21 cellular contexts compared by ENCODE assay signal in the genomic region with DNA sequence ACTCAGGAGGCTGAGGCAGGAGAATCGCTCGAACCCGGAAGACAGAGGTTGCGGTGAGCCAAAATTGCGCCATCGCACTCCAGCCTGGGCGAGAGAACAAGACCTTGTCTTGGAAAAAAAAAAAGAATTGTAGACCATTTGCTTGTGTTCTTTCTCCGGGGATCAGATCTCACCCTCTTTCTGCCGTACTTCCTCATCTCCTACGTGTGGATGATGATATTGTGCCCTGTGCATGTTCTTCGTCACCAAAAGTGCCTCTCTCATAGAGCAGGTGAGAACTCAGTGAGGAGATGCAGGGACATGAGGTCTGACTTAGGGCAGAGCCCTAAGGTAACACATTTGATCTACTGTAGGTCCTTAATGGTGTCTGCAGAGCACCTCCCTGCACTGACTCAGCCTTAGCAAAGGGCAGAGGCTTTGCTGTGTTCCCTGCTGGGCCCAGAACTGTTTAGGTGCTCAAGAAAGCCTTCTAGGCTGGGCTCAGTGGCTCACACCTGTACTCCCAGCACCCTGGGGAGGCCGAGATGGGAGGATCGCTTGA. TPM values are rescaled to one million over a fixed set of nuclear protein-coding genes. Genes with fewer than 3 reads are reported as not detected.
DNase-seq lines count a peak whose midpoint lies in the region; ATAC-seq and TF ChIP-seq lines count a peak whose summit lies in the region.
"Had no signal": no experiment of that assay in that cellular context is flagged by ENCODE, and none has a peak within 500 bp of the region (broad histone marks: within the 10 kb centered on the region; RNA-seq: fewer than 3 reads in every experiment).

No MANE protein-coding gene starts in this region.

- no peaks in the 10 kb centered on the region for H3K79me2 ChIP-seq in osteoblast (ENCODE audit: insufficient read depth, low read length)

- H4K20me1 ChIP-seq in osteoblast (ENCODE audit: insufficient read depth, low read length), result no peaks in the 10 kb centered on the region

- no peaks in the 10 kb centered on the region for H3K27me3 ChIP-seq in iPS-15b (ENCODE audit: control insufficient read depth, insufficient read depth, low read length)
- no peaks in the 10 kb centered on the region for H3K27me3 ChIP-seq in osteoblast (ENCODE audit: insufficient read depth, low read length)
- H3K27me3 ChIP-seq: Peyer's patch had no signal

- TF ChIP-seq CTCF in osteoblast (IDR thresholded peaks at IDR 0.05; ENCODE audit: extremely low read depth, low read depth, low read length), result no peak

- in situ Hi-C loops in KBM-7 (cut with MboI; ENCODE audit: low pct_unique_long_range_greater_than_20kb, low sequenced_read_pairs), result no loop called here

- H3K36me3 ChIP-seq in iPS-15b (ENCODE audit: control insufficient read depth, insufficient read depth, low read length), result no peaks in the 10 kb centered on the region
- peaks cover 6% of the 10 kb centered on the region for H3K36me3 ChIP-seq in osteoblast (ENCODE audit: insufficient read depth, low read length)

- H3K27ac ChIP-seq in osteoblast (ENCODE audit: low read depth, low read length), result no peak overlapping the region
- H3K27ac ChIP-seq: Peyer's patch had no signal

- DNase-seq in KBM-7 (peak; percentile 87), NOMO-1 treated with dmso at 0.1 percent for 144 hours (lab: John Stamatoyannopoulos, UW; ENCODE audit: unreplicated experiment) (peak; percentile 29), osteoblast (ENCODE audit: insufficient read length, low spot score, missing footprints) (peak; percentile 72), NCI-H146 (lab: John Stamatoyannopoulos, UW) (no peak)
- no peak for DNase-seq in T-helper 2 cell treated with Interferon-gamma antibody and Interleukin-4, amounts not matched to agents 5 μg/mL and 100 μg/mL, for 36 hours (ENCODE audit: low spot score)
- DNase-seq: CD8-positive, alpha-beta memory T cell; DMS 273 treated with DMSO at 0.1 percent for 48 hours; NCI-H1417 treated with DMSO at 0.1 percent for 48 hours; NCI-H2029 treated with DMSO at 0.1 percent for 48 hours; NCI-H226; NCI-H526 treated with DMSO at 0.1 percent for 48 hours; NK-92 treated with Interleukin-12 subunit alpha and Interleukin-12 subunit beta, amount 100 ng/mL, for 24 hours; Peyer's patch; Right ventricle myocardium superior had no signal

- ATAC-seq in HG03432 (IDR thresholded peaks at IDR 0.05; ENCODE audit: unreplicated experiment), result no peak
- ATAC-seq in GM18909 (IDR thresholded peaks at IDR 0.05; ENCODE audit: poor library complexity, unreplicated experiment), result no peak

- H3K4me1 Mint-ChIP-seq in T-helper 2 cell treated with Interferon-gamma antibody and Interleukin-4, amounts not matched to agents 5 μg/mL and 100 μg/mL, for 36 hours (ENCODE audit: low read depth), result no peaks in the 10 kb centered on the region

- H3K9me3 ChIP-seq in iPS-15b (ENCODE audit: control insufficient read depth, insufficient read depth, low read length) (no peaks in the 10 kb centered on the region), osteoblast (ENCODE audit: low read depth, low read length) (no peaks in the 10 kb centered on the region)
- H3K9me3 ChIP-seq: Peyer's patch had no signal

- no peak overlapping the region for H2AFZ ChIP-seq in osteoblast (ENCODE audit: low read length)

- H3K27ac Mint-ChIP-seq in T-helper 2 cell treated with Interferon-gamma antibody and Interleukin-4, amounts not matched to agents 5 μg/mL and 100 μg/mL, for 36 hours, result no peak overlapping the region
- H3K27ac Mint-ChIP-seq: B cell; CD8-positive, alpha-beta memory T cell had no signal

- H3K4me3 Mint-ChIP-seq in T-helper 2 cell treated with Interferon-gamma antibody and Interleukin-4, amounts not matched to agents 5 μg/mL and 100 μg/mL, for 36 hours, result no peak overlapping the region
- H3K4me3 Mint-ChIP-seq: B cell; CD8-positive, alpha-beta memory T cell had no signal

- H3K4me1 ChIP-seq in iPS-15b (ENCODE audit: control insufficient read depth, insufficient read depth, low read length), result no peaks in the 10 kb centered on the region
- peaks cover 12% of the 10 kb centered on the region for H3K4me1 ChIP-seq in osteoblast (ENCODE audit: insufficient read depth, low read length)

- peak overlapping the region; percentile 37 for H3K9ac ChIP-seq in iPS-15b (ENCODE audit: low read depth, low read length)

- no peaks in the 10 kb centered on the region for H3K9me3 Mint-ChIP-seq in T-helper 2 cell treated with Interferon-gamma antibody and Interleukin-4, amounts not matched to agents 5 μg/mL and 100 μg/mL, for 36 hours
- H3K9me3 Mint-ChIP-seq: CD8-positive, alpha-beta memory T cell had no signal

- H3K36me3 Mint-ChIP-seq in T-helper 2 cell treated with Interferon-gamma antibody and Interleukin-4, amounts not matched to agents 5 μg/mL and 100 μg/mL, for 36 hours (ENCODE audit: low read depth), result no peaks in the 10 kb centered on the region

- H3K4me3 ChIP-seq in iPS-15b (ENCODE audit: low read depth, low read length), result no peak overlapping the region
- no peak overlapping the region for H3K4me3 ChIP-seq in osteoblast (ENCODE audit: insufficient read depth, low read length)

- H3K27me3 Mint-ChIP-seq in T-helper 2 cell treated with Interferon-gamma antibody and Interleukin-4, amounts not matched to agents 5 μg/mL and 100 μg/mL, for 36 hours (ENCODE audit: low read depth), result no peaks in the 10 kb centered on the region
- H3K27me3 Mint-ChIP-seq: B cell had no signal

- H3K4me2 ChIP-seq in osteoblast (ENCODE audit: insufficient read depth, low read length), result no peak overlapping the region

RNA-seq across cellular contexts. Expression of a gene that starts 1.3 kb away (rescaled TPM):
- not detected in 2 replicates for total RNA-seq in osteoblast
- total RNA-seq: B cell; CD8-positive, alpha-beta memory T cell; Daoy; H1; MCF 10A; Right ventricle myocardium superior had no signal

RNA-seq across cellular contexts. Expression of a gene that starts 5.1 kb away (rescaled TPM):
- total RNA-seq in osteoblast, result not detected in 2 replicates
- total RNA-seq: B cell; CD8-positive, alpha-beta memory T cell; Daoy; H1; MCF 10A; Peyer's patch; Right ventricle myocardium superior had no signal

RNA-seq across cellular contexts. Expression of a gene that starts 8.1 kb away (rescaled TPM):
- 45.2 and 61.3 TPM in 2 replicates for total RNA-seq in osteoblast

RNA-seq across cellular contexts. Expression of a gene that starts 32.7 kb away (rescaled TPM):
- total RNA-seq in osteoblast, result 1.2 and 1.4 TPM in 2 replicates
- total RNA-seq: B cell had no signal

RNA-seq across cellular contexts. Expression of a gene that starts 41.5 kb away (rescaled TPM):
- total RNA-seq in osteoblast, result 44.5 and 46.6 TPM in 2 replicates

Comparison
In these comparisons a context has a peak if more than half of its experiments do, and no peak if none do; other contexts are left out.
1. DNase-seq: peak in KBM-7 (single experiment), NOMO-1 treated with dmso at 0.1 percent for 144 hours (single experiment) and osteoblast (single experiment); none in NCI-H146 (single experiment) and T-helper 2 cell treated with Interferon-gamma antibody and Interleukin-4, amounts not matched to agents 5 μg/mL and 100 μg/mL, for 36 hours (single experiment).